8 cellular contexts compared by ENCODE assay signal in genomic region chr1:101262060-101262459, GRCh38. TPM values are rescaled to one million over a fixed set of nuclear protein-coding genes. Genes with fewer than 3 reads are reported as not detected.
DNase-seq lines count a peak whose midpoint lies in the region; ATAC-seq and TF ChIP-seq lines count a peak whose summit lies in the region.

No MANE protein-coding gene starts in this region.

- H3K9me3 Mint-ChIP-seq in CD4-positive, alpha-beta memory T cell = peaks cover 0 to 2% (median 0%) of the 10 kb centered on the region in 8 donors
- H3K9me3 Mint-ChIP-seq in nephron progenitor cell = no peaks in the 10 kb centered on the region

- H3K27ac Mint-ChIP-seq in CD4-positive, alpha-beta memory T cell = peak overlapping the region; percentile 62 to 93 (median 92)
- peak overlapping the region; percentile 97 for H3K27ac Mint-ChIP-seq in nephron progenitor cell

- H3K27me3 ChIP-seq in CD4-positive, alpha-beta memory T cell (ENCODE audit: insufficient read depth, low read length) = no peaks in the 10 kb centered on the region
- H3K27me3 ChIP-seq in HL-60 (ENCODE audit: insufficient read depth, poor library complexity, severe bottlenecking) (no peaks in the 10 kb centered on the region), colonic mucosa (no peaks in the 10 kb centered on the region), mesendoderm (ENCODE audit: insufficient read depth, low read length, poor library complexity) (no peaks in the 10 kb centered on the region)

- H4K5ac ChIP-seq in mesendoderm (ENCODE audit: low read length) = no peak overlapping the region

- no peak overlapping the region for H4K8ac ChIP-seq in mesendoderm (ENCODE audit: low read depth, low read length)

- H3K9ac ChIP-seq in colonic mucosa (ENCODE audit: low read depth in 2 of 2, low read length in 2 of 2) = no peak overlapping the region
- H3K9ac ChIP-seq in mesendoderm (ENCODE audit: low read length) = no peak overlapping the region

- no peak overlapping the region for H2BK120ac ChIP-seq in mesendoderm (ENCODE audit: low read depth, low read length)

- TF ChIP-seq CTCF in HL-60 (IDR thresholded peaks at IDR 0.05; ENCODE audit: insufficient read depth, low read length) = no peak
- no peak for TF ChIP-seq CTCF in colonic mucosa (IDR thresholded peaks at IDR 0.05)
- no peak for TF ChIP-seq CTCF in nephron progenitor cell (IDR thresholded peaks at IDR 0.05)

- no peak overlapping the region for H2BK5ac ChIP-seq in mesendoderm (ENCODE audit: low read length)

- POLR2A ChIA-PET in CD4-positive, alpha-beta memory T cell (lab: Charles Lee; ENCODE audit: partially characterized antibody) = interaction anchor here (0.9 to 12.3 kb wide), 5 partner anchors 17 to 125 kb away, joined by 4 to 205 read pairs (median 74); partner anchors contain the start of gene S1PR1

- H3K4me3 ChIP-seq in CD4-positive, alpha-beta memory T cell (ENCODE audit: low read length in 2 of 2) = no peak overlapping the region
- H3K4me3 ChIP-seq in HL-60 (replicated peaks; ENCODE audit: insufficient read depth, low read length) = no peak overlapping the region
- no peak overlapping the region for H3K4me3 ChIP-seq in colonic mucosa
- no peak overlapping the region for H3K4me3 ChIP-seq in mesendoderm (ENCODE audit: low read length)

- H3K23ac ChIP-seq in mesendoderm (ENCODE audit: low read length) = no peak overlapping the region

- H3K4ac ChIP-seq in mesendoderm (ENCODE audit: low read depth, low read length) = no peak overlapping the region

- H3K27ac ChIP-seq in CD4-positive, alpha-beta memory T cell (ENCODE audit: low read depth, low read length) = peak overlapping the region; percentile 41
- H3K27ac ChIP-seq in HL-60 (replicated peaks) = peak overlapping the region; percentile 88
- H3K27ac ChIP-seq in colonic mucosa = peak overlapping the region; percentile 62
- H3K27ac ChIP-seq in mesendoderm (ENCODE audit: low read depth, low read length) = no peak overlapping the region

- H2AK5ac ChIP-seq in mesendoderm (ENCODE audit: low read length) = no peak overlapping the region

- no peaks in the 10 kb centered on the region for H3K79me1 ChIP-seq in mesendoderm (ENCODE audit: low read length)

- H3K79me2 ChIP-seq in mesendoderm (ENCODE audit: control insufficient read depth, insufficient read depth, low read length) = no peaks in the 10 kb centered on the region

- peaks cover 99% of the 10 kb centered on the region for H3K4me1 ChIP-seq in CD4-positive, alpha-beta memory T cell (ENCODE audit: insufficient read depth, low read length)
- H3K4me1 ChIP-seq in colonic mucosa (peaks cover 8% of the 10 kb centered on the region), mesendoderm (ENCODE audit: control insufficient read depth, low read depth, low read length) (no peaks in the 10 kb centered on the region)

- H3K36me3 ChIP-seq in CD4-positive, alpha-beta memory T cell (ENCODE audit: insufficient read depth, low read length) = no peaks in the 10 kb centered on the region
- H3K36me3 ChIP-seq in colonic mucosa = no peaks in the 10 kb centered on the region
- H3K36me3 ChIP-seq in mesendoderm (ENCODE audit: control insufficient read depth, insufficient read depth, low read length) = no peaks in the 10 kb centered on the region

- no peak overlapping the region for H3K4me2 ChIP-seq in mesendoderm (ENCODE audit: low read length)

- H3K4me1 Mint-ChIP-seq in CD4-positive, alpha-beta memory T cell = peaks cover 70 to 91% (median 81%) of the 10 kb centered on the region in 4 donors
- peaks cover 60% of the 10 kb centered on the region for H3K4me1 Mint-ChIP-seq in nephron progenitor cell

- CTCF ChIA-PET in CD4-positive, alpha-beta memory T cell (lab: Charles Lee; ENCODE audit: partially characterized antibody) = interaction anchor here (1.3 to 10.9 kb wide), 5 partner anchors 17 to 24 kb away, joined by 3 to 112 read pairs (median 5); partner anchors contain the start of gene S1PR1

- no peak overlapping the region for H3K18ac ChIP-seq in mesendoderm (ENCODE audit: low read length)

- intact Hi-C loops in CD4-positive, alpha-beta memory T cell (cut with micrococcal nuclease) = loop anchor here (10.0 kb wide), 1 partner anchor 1227 kb away; a partner anchor contains a TSS
- intact Hi-C loops in colonic mucosa (cut with DNase I) = no loop called here

- no peaks in the 10 kb centered on the region for H3K36me3 Mint-ChIP-seq in CD4-positive, alpha-beta memory T cell
- no peaks in the 10 kb centered on the region for H3K36me3 Mint-ChIP-seq in nephron progenitor cell (ENCODE audit: low read depth)

- no peak for ATAC-seq in SK-N-SH treated with all-trans-retinoic acid at 6 μM for 48 hours

- H3K27me3 Mint-ChIP-seq in CD4-positive, alpha-beta memory T cell = no peaks in the 10 kb centered on the region
- H3K27me3 Mint-ChIP-seq in nephron progenitor cell (ENCODE audit: low read depth, poor library complexity) = no peaks in the 10 kb centered on the region

- no peak overlapping the region for H3K56ac ChIP-seq in mesendoderm (ENCODE audit: low read length)

- H3K4me3 Mint-ChIP-seq in CD4-positive, alpha-beta memory T cell = peak overlapping the region in 6 of 8 donors; percentile 76 to 88 (median 83)
- peak overlapping the region; percentile 29 for H3K4me3 Mint-ChIP-seq in nephron progenitor cell

- WGBS in mesendoderm (ENCODE audit: extremely low coverage, insufficient coverage, low lambda C conversion rate) = 100% methylated on average over 2 of the region's 4 CpGs

- DNase-seq in CD4-positive, alpha-beta memory T cell = no peak
- DNase-seq in HL-60 (ENCODE audit: low read depth in 1 of 2, low spot score in 1 of 2) (no peak), colonic mucosa (no peak), nephron progenitor cell (no peak), A172 (ENCODE audit: low spot score) (no peak), COR-L47 (lab: John Stamatoyannopoulos, UW) (no peak), mesendoderm (no peak)

- no peak overlapping the region for H2BK15ac ChIP-seq in mesendoderm (replicated peaks; ENCODE audit: low read depth)

- H3K9me3 ChIP-seq in CD4-positive, alpha-beta memory T cell (ENCODE audit: control insufficient read depth in 1 of 2, low read length in 2 of 2) = no peaks in the 10 kb centered on the region
- H3K9me3 ChIP-seq in colonic mucosa = no peaks in the 10 kb centered on the region

TF ChIP-seq in SK-N-SH treated with all-trans-retinoic acid at 6 μM for 48 hours, 23 proteins besides CTCF, POLR2A, EP300 and RAD21:
- TF ChIP-seq TOX (CRISPR knock-in tag; IDR thresholded peaks at IDR 0.05; ENCODE audit: borderline replicate concordance) (no peak), POU6F1 (CRISPR knock-in tag; IDR thresholded peaks at IDR 0.05; ENCODE audit: borderline replicate concordance, low read depth) (no peak), ZNF70 (CRISPR knock-in tag; IDR thresholded peaks at IDR 0.05) (no peak), GLIS3 (CRISPR knock-in tag; IDR thresholded peaks at IDR 0.05) (no peak), CSDC2 (CRISPR knock-in tag; IDR thresholded peaks at IDR 0.05) (no peak), PPARA (CRISPR knock-in tag; IDR thresholded peaks at IDR 0.05; ENCODE audit: borderline replicate concordance) (no peak), ZFP30 (CRISPR knock-in tag; IDR thresholded peaks at IDR 0.05) (no peak)

RNA-seq across cellular contexts. Expression of gene S1PR1, which starts 25.2 kb away (rescaled TPM):
- 100 to 1,000 TPM; 363 to 366 TPM for total RNA-seq in CD4-positive, alpha-beta memory T cell
- 100 to 1,000 TPM; 277 to 320 TPM for polyA plus RNA-seq in CD4-positive, alpha-beta memory T cell
- total RNA-seq in colonic mucosa = 10 to 100 TPM in 1 of 2 donors, 1 to 10 TPM in 1; 4.4 to 10.7 TPM
- 0.50 and 0.91 TPM in 2 replicates for total RNA-seq in A172 (2014; rRNA removed; shearing (Covaris generic))
- 0.52 TPM for polyA plus RNA-seq in mesendoderm (2013, experiment 1 of 2)
- polyA plus RNA-seq in mesendoderm (2013, experiment 2 of 2) = 0.53 TPM

Comparison
In these comparisons a context has a peak if more than half of its experiments do, and no peak if none do; other contexts are left out.
1. RNA of gene S1PR1, which starts 25.2 kb away (total RNA-seq): 363 to 366 TPM in CD4-positive, alpha-beta memory T cell; 4.4 to 10.7 TPM in colonic mucosa and 0.50 to 0.91 TPM in A172; every median in the first group is over 10 times any median in the second.